1 cellular context compared by ENCODE assay signal in genomic region chr11:125551835-125552342, GRCh38.
TF ChIP-seq lines count a peak whose summit lies in the region.

No MANE protein-coding gene starts in this region.

TF ChIP-seq in K562, 482 proteins besides CTCF, POLR2A, EP300 and RAD21 (continued from another document and continues in another):
- no peak for TF ChIP-seq MBD2 (IDR thresholded peaks at IDR 0.05; ENCODE audit: borderline replicate concordance, low read depth)
- TF ChIP-seq SLC30A9 (CRISPR knock-in tag; IDR thresholded peaks at IDR 0.05): no peak
- no peak for TF ChIP-seq RBBP5 (IDR thresholded peaks at IDR 0.05; ENCODE audit: borderline replicate concordance, insufficient read depth, low read length, poor library complexity, severe bottlenecking)
- no peak for TF ChIP-seq SAFB (IDR thresholded peaks at IDR 0.05; ENCODE audit: borderline replicate concordance, low read depth, low read length)
- TF ChIP-seq, protein P1, sequence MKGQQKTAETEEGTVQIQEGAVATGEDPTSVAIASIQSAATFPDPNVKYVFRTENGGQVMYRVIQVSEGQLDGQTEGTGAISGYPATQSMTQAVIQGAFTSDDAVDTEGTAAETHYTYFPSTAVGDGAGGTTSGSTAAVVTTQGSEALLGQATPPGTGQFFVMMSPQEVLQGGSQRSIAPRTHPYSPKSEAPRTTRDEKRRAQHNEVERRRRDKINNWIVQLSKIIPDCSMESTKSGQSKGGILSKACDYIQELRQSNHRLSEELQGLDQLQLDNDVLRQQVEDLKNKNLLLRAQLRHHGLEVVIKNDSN (CRISPR knock-in tag; IDR thresholded peaks at IDR 0.05): peak; percentile 78
- TF ChIP-seq L3MBTL2 (IDR thresholded peaks at IDR 0.05): no peak; the same call in 1 of the 2 replicates
- no peak; the same call in 1 of the 2 replicates for TF ChIP-seq TOE1 (IDR thresholded peaks at IDR 0.05; ENCODE audit: borderline replicate concordance)
- no peak for TF ChIP-seq TOE1 (CRISPR knock-in tag; IDR thresholded peaks at IDR 0.05; ENCODE audit: borderline replicate concordance, low read depth)
- TF ChIP-seq PTBP1 (IDR thresholded peaks at IDR 0.05; ENCODE audit: low read depth, low read length): no peak
- no peak for TF ChIP-seq CHCHD3 (CRISPR knock-in tag; IDR thresholded peaks at IDR 0.05)
- TF ChIP-seq RCOR1 (IDR thresholded peaks at IDR 0.05; ENCODE audit: borderline replicate concordance in 1 of 2, low read depth in 2 of 2, low read length in 2 of 2): peak; percentile 61 to 79; a peak in 3 of 4 replicates
- no peak for TF ChIP-seq MXI1 (IDR thresholded peaks at IDR 0.05; ENCODE audit: low read depth, low read length)
- TF ChIP-seq EP400 (IDR thresholded peaks at IDR 0.05): peak; percentile 75
- TF ChIP-seq ARID1B (IDR thresholded peaks at IDR 0.05): peak; percentile 83
- peak; percentile 68; the same call in 1 of the 2 replicates for TF ChIP-seq ZNF79 (CRISPR knock-in tag; IDR thresholded peaks at IDR 0.05; ENCODE audit: low read depth)
- no peak for TF ChIP-seq THRB (CRISPR knock-in tag; conservative IDR thresholded peaks at IDR 0.05)
- no peak for TF ChIP-seq ZZZ3 (IDR thresholded peaks at IDR 0.05)
- no peak for TF ChIP-seq KLF13 (tag; IDR thresholded peaks at IDR 0.05; ENCODE audit: borderline replicate concordance, low read depth)
- no peak for TF ChIP-seq ILF3 (IDR thresholded peaks at IDR 0.05; ENCODE audit: borderline replicate concordance)
- no peak; the same call in 1 of the 2 replicates for TF ChIP-seq ZNF175 (CRISPR knock-in tag; IDR thresholded peaks at IDR 0.05; ENCODE audit: low read depth)
- no peak for TF ChIP-seq ZNF217 (CRISPR knock-in tag; IDR thresholded peaks at IDR 0.05)
- TF ChIP-seq ZNF253 (CRISPR knock-in tag; conservative IDR thresholded peaks at IDR 0.05): no peak
- no peak for TF ChIP-seq FIP1L1 (IDR thresholded peaks at IDR 0.05; ENCODE audit: low read depth, low read length, poor library complexity, severe bottlenecking)
- no peak for TF ChIP-seq SAFB2 (IDR thresholded peaks at IDR 0.05; ENCODE audit: borderline replicate concordance, low read depth, low read length, severe bottlenecking)
- TF ChIP-seq, protein P2, sequence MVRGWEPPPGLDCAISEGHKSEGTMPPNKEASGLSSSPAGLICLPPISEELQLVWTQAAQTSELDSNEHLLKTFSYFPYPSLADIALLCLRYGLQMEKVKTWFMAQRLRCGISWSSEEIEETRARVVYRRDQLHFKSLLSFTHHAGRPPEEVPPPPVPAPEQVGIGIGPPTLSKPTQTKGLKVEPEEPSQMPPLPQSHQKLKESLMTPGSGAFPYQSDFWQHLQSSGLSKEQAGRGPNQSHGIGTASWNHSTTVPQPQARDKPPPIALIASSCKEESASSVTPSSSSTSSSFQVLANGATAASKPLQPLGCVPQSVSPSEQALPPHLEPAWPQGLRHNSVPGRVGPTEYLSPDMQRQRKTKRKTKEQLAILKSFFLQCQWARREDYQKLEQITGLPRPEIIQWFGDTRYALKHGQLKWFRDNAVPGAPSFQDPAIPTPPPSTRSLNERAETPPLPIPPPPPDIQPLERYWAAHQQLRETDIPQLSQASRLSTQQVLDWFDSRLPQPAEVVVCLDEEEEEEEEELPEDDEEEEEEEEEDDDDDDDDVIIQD (CRISPR knock-in tag; IDR thresholded peaks at IDR 0.05): no peak
- TF ChIP-seq ZNF121 (CRISPR knock-in tag; conservative IDR thresholded peaks at IDR 0.05): no peak
- TF ChIP-seq LARP7 (IDR thresholded peaks at IDR 0.05): no peak
- TF ChIP-seq ZNF124 (CRISPR knock-in tag; IDR thresholded peaks at IDR 0.05): no peak
- no peak for TF ChIP-seq THAP12 (CRISPR knock-in tag; IDR thresholded peaks at IDR 0.05)
- TF ChIP-seq XRCC5 (IDR thresholded peaks at IDR 0.05; ENCODE audit: low read depth, low read length): no peak
- TF ChIP-seq ZNF324 (CRISPR knock-in tag; IDR thresholded peaks at IDR 0.05): no peak
- TF ChIP-seq ZSCAN29 (IDR thresholded peaks at IDR 0.05): no peak
- TF ChIP-seq, protein P3, sequence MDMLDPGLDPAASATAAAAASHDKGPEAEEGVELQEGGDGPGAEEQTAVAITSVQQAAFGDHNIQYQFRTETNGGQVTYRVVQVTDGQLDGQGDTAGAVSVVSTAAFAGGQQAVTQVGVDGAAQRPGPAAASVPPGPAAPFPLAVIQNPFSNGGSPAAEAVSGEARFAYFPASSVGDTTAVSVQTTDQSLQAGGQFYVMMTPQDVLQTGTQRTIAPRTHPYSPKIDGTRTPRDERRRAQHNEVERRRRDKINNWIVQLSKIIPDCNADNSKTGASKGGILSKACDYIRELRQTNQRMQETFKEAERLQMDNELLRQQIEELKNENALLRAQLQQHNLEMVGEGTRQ (CRISPR knock-in tag; IDR thresholded peaks at IDR 0.05): peak; percentile 54
- TF ChIP-seq, protein P4, sequence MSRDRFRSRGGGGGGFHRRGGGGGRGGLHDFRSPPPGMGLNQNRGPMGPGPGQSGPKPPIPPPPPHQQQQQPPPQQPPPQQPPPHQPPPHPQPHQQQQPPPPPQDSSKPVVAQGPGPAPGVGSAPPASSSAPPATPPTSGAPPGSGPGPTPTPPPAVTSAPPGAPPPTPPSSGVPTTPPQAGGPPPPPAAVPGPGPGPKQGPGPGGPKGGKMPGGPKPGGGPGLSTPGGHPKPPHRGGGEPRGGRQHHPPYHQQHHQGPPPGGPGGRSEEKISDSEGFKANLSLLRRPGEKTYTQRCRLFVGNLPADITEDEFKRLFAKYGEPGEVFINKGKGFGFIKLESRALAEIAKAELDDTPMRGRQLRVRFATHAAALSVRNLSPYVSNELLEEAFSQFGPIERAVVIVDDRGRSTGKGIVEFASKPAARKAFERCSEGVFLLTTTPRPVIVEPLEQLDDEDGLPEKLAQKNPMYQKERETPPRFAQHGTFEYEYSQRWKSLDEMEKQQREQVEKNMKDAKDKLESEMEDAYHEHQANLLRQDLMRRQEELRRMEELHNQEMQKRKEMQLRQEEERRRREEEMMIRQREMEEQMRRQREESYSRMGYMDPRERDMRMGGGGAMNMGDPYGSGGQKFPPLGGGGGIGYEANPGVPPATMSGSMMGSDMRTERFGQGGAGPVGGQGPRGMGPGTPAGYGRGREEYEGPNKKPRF (IDR thresholded peaks at IDR 0.05; ENCODE audit: low read depth, low read length): no peak
- no peak for TF ChIP-seq SUPT5H (IDR thresholded peaks at IDR 0.05)
- no peak for TF ChIP-seq ETS2 (tag; IDR thresholded peaks at IDR 0.05; ENCODE audit: borderline replicate concordance, poor library complexity, severe bottlenecking)
- TF ChIP-seq ZNF76 (CRISPR knock-in tag; IDR thresholded peaks at IDR 0.05; ENCODE audit: borderline replicate concordance): no peak
- TF ChIP-seq, protein P5, sequence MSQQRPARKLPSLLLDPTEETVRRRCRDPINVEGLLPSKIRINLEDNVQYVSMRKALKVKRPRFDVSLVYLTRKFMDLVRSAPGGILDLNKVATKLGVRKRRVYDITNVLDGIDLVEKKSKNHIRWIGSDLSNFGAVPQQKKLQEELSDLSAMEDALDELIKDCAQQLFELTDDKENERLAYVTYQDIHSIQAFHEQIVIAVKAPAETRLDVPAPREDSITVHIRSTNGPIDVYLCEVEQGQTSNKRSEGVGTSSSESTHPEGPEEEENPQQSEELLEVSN (IDR thresholded peaks at IDR 0.05; ENCODE audit: borderline replicate concordance in 1 of 2, extremely low read depth in 1 of 2, insufficient read depth in 1 of 2, insufficient read length in 1 of 2, low read depth in 1 of 2, low read length in 1 of 2, poor library complexity in 1 of 2, severe bottlenecking in 1 of 2): no peak
- no peak for TF ChIP-seq ZSCAN32 (CRISPR knock-in tag; IDR thresholded peaks at IDR 0.05)
- TF ChIP-seq MED1 (CRISPR knock-in tag; IDR thresholded peaks at IDR 0.05; ENCODE audit: borderline replicate concordance): no peak
- TF ChIP-seq ZNF707 (CRISPR knock-in tag; conservative IDR thresholded peaks at IDR 0.05): no peak
- no peak for TF ChIP-seq PHF8 (IDR thresholded peaks at IDR 0.05; ENCODE audit: borderline replicate concordance, low read length)
- no peak for TF ChIP-seq RBM25 (IDR thresholded peaks at IDR 0.05; ENCODE audit: low read depth, low read length, severe bottlenecking)
- no peak for TF ChIP-seq SRSF9 (IDR thresholded peaks at IDR 0.05; ENCODE audit: borderline replicate concordance, low read depth, low read length)
- no peak for TF ChIP-seq CLOCK (CRISPR knock-in tag; IDR thresholded peaks at IDR 0.05; ENCODE audit: borderline replicate concordance)
- TF ChIP-seq RFX7 (CRISPR knock-in tag; IDR thresholded peaks at IDR 0.05): no peak
- no peak for TF ChIP-seq RERE (CRISPR knock-in tag; IDR thresholded peaks at IDR 0.05; ENCODE audit: borderline replicate concordance)
- no peak for TF ChIP-seq RBM17 (IDR thresholded peaks at IDR 0.05; ENCODE audit: borderline replicate concordance, low read depth, low read length)
- no peak for TF ChIP-seq FOXJ2 (tag; IDR thresholded peaks at IDR 0.05)
- no peak for TF ChIP-seq SRSF7 (optimal IDR thresholded peaks at IDR 0.05; ENCODE audit: low read depth, low read length)
